1 cellular context compared by ENCODE assay signal in genomic region chr5:163498886-163499285, GRCh38.
TF ChIP-seq lines count a peak whose summit lies in the region.

No MANE protein-coding gene starts in this region.

TF ChIP-seq in endothelial cell of umbilical vein, 7 proteins besides CTCF, POLR2A, EP300 and RAD21:
- TF ChIP-seq MYC (IDR thresholded peaks at IDR 0.05; ENCODE audit: low read depth, low read length) (no peak), JUN (IDR thresholded peaks at IDR 0.05; ENCODE audit: borderline replicate concordance, insufficient read depth, insufficient read length, low read depth) (no peak), EZH2 (IDR thresholded peaks at IDR 0.05; ENCODE audit: borderline replicate concordance, low read depth, low read length, severe bottlenecking) (no peak), FOS (IDR thresholded peaks at IDR 0.05; ENCODE audit: borderline replicate concordance, insufficient read depth, low read length) (peak; percentile 6), MAX (IDR thresholded peaks at IDR 0.05; ENCODE audit: insufficient read depth, insufficient read length) (no peak), GATA2 (IDR thresholded peaks at IDR 0.05; ENCODE audit: insufficient read depth, insufficient read length, low read depth, low read length) (peak; percentile 16), POLR2AphosphoS5 (IDR thresholded peaks at IDR 0.05; ENCODE audit: insufficient read depth, low read depth, low read length) (no peak)
TF ChIP-seq in endothelial cell of umbilical vein: peak in this region for 2.
